ENCODE assay signal across 27 cellular contexts in genomic region chr20:34199183-34199582, GRCh38. TPM values are rescaled to one million over a fixed set of nuclear protein-coding genes. Genes with fewer than 3 reads are reported as not detected.
"Had no signal": no experiment of that assay in that cellular context is flagged by ENCODE, and none has a peak within 500 bp of the region (broad histone marks: within the 10 kb centered on the region; RNA-seq: fewer than 3 reads in every experiment).

No MANE protein-coding gene starts in this region.

- H3K9me3 Mint-ChIP-seq: endodermal cell; naive thymus-derived CD8-positive, alpha-beta T cell; stimulated activated effector memory CD8-positive, alpha-beta T cell treated with anti-CD3 and anti-CD28 coated beads, Interleukin-12 subunit alpha, Interleukin-12 subunit beta, amount 100 ng/mL, for 72 hours; type B pancreatic cell had no signal

- H3K36me3 Mint-ChIP-seq: naive thymus-derived CD8-positive, alpha-beta T cell; stimulated activated effector memory CD8-positive, alpha-beta T cell treated with anti-CD3 and anti-CD28 coated beads, Interleukin-12 subunit alpha, Interleukin-12 subunit beta, amount 100 ng/mL, for 72 hours; type B pancreatic cell had no signal

- H3K4me3 ChIP-seq: heart left ventricle, mucosa of descending colon, psoas muscle, right lobe of liver, suprapubic skin, thyroid gland, uterus had no signal

- H3K27ac ChIP-seq: heart left ventricle, neutrophil, psoas muscle, right lobe of liver, suprapubic skin, thyroid gland, uterus had no signal

- H3K4me3 Mint-ChIP-seq: endodermal cell; naive thymus-derived CD8-positive, alpha-beta T cell; stimulated activated effector memory CD8-positive, alpha-beta T cell treated with anti-CD3 and anti-CD28 coated beads, Interleukin-12 subunit alpha, Interleukin-12 subunit beta, amount 100 ng/mL, for 72 hours; type B pancreatic cell had no signal

- H3K36me3 ChIP-seq: heart left ventricle, neutrophil, right lobe of liver, suprapubic skin, thyroid gland, uterus had no signal

- H3K27me3 ChIP-seq: right lobe of liver, suprapubic skin, thyroid gland, uterus had no signal

- H3K27ac Mint-ChIP-seq: endodermal cell; stimulated activated effector memory CD8-positive, alpha-beta T cell treated with anti-CD3 and anti-CD28 coated beads, Interleukin-12 subunit alpha, Interleukin-12 subunit beta, amount 100 ng/mL, for 72 hours; type B pancreatic cell had no signal

- DNase-seq: effector CD4-positive, alpha-beta T cell; endodermal cell; erythroblast; heart left ventricle; islet precursor cell; mammary epithelial cell; mucosa of descending colon; naive thymus-derived CD8-positive, alpha-beta T cell; psoas muscle; retina; right lobe of liver; stimulated activated CD4-positive, alpha-beta T cell treated with anti-CD3 and anti-CD28 coated beads, Interleukin-4, amount 100 ng/mL, for 1 hour; stimulated activated CD8-positive, alpha-beta memory T cell treated with anti-CD3 and anti-CD28 coated beads, Interleukin-4, amount 100 ng/mL, for 48 hours; stimulated activated naive CD8-positive, alpha-beta T cell treated with anti-CD3 and anti-CD28 coated beads, Interleukin-15, Interleukin-2, amounts not matched to agents 100 U/mL and 50 U/mL, for 24 hours; thyroid gland; uterus had no signal

- H3K4me1 ChIP-seq: heart left ventricle, psoas muscle, right lobe of liver, uterus had no signal

- H3K4me1 Mint-ChIP-seq: naive thymus-derived CD8-positive, alpha-beta T cell; stimulated activated effector memory CD8-positive, alpha-beta T cell treated with anti-CD3 and anti-CD28 coated beads, Interleukin-12 subunit alpha, Interleukin-12 subunit beta, amount 100 ng/mL, for 72 hours had no signal

- H3K27me3 Mint-ChIP-seq: type B pancreatic cell had no signal

- H3K9me3 ChIP-seq: mucosa of descending colon, neutrophil, psoas muscle, right lobe of liver, suprapubic skin, thyroid gland, uterus had no signal

RNA-seq across cellular contexts. Expression of gene ASIP, which starts 42.0 kb away (rescaled TPM):
- total RNA-seq: dermis microvascular lymphatic vessel endothelial cell; endodermal cell; endothelial cell of umbilical vein; frontal cortex; glomerular endothelial cell; mammary epithelial cell; mesenteric fat pad; mucosa of descending colon; naive thymus-derived CD8-positive, alpha-beta T cell; osteoblast; psoas muscle; suprapubic skin; thyroid gland; uterus had no signal
- polyA plus RNA-seq: endothelial cell of umbilical vein; mammary epithelial cell; naive thymus-derived CD8-positive, alpha-beta T cell; neural cell had no signal
